Comparison of ENCODE assay signal across 18 cellular contexts in the genomic region with DNA sequence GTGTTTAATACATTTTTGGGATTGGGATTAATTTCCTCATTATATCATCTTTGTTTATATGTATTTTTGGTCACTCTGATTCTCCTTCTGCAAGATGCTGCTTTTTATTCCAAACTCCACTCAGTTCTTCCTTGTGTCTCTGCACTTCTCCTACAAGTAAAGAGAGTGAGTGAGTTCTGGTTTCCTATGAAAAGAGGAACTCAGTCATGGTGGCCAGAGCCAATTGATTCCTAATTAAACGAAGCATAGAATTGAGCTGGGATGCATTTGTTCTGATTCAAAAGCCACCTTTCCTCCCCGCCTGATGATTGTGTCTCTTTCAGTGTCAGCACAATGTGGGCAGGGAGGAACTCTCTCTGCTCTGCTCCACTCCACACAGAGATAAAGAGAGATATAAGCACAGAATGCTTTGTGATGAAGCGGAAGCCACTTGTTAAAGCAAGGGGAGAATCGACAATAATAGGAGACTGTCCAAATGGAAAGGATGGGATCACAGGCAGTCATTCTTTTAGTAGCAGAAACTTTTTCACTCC.
A peak's percentile ranks its signal among the peaks of the same experiment; 100 is the strongest.
DNase-seq lines count a peak whose midpoint lies in the region; ATAC-seq, FAIRE-seq and TF ChIP-seq lines count a peak whose summit lies in the region.
"Had no signal": no experiment of that assay in that cellular context is flagged by ENCODE, and none has a peak within 500 bp of the region (broad histone marks: within the 10 kb centered on the region; RNA-seq: fewer than 3 reads in every experiment).

No MANE protein-coding gene starts in this region.

- TF ChIP-seq CTCF in GM13977 (IDR thresholded peaks at IDR 0.05; ENCODE audit: extremely low read depth, insufficient read depth, missing control alignments): no peak

- H3K36me3 Mint-ChIP-seq in immature natural killer cell: no peaks in the 10 kb centered on the region
- H3K36me3 Mint-ChIP-seq: CD4-positive, alpha-beta memory T cell had no signal

- no peak overlapping the region for H3K4me3 Mint-ChIP-seq in immature natural killer cell
- H3K4me3 Mint-ChIP-seq: CD4-positive, alpha-beta memory T cell had no signal

- in situ Hi-C loops in GM13977 (cut with MboI; ENCODE audit: low pct_unique_long_range_greater_than_20kb, low sequenced_read_pairs, unreplicated experiment): no loop called here

- H3K4me1 Mint-ChIP-seq in immature natural killer cell: peaks cover 19 to 38% of the 10 kb centered on the region in 2 donors
- H3K4me1 Mint-ChIP-seq: CD4-positive, alpha-beta memory T cell had no signal

- TF ChIP-seq POLR2A in GM12891 (IDR thresholded peaks at IDR 0.05; ENCODE audit: low read depth, low read length): no peak

- peaks cover 0 to 2% (median 0%) of the 10 kb centered on the region in 6 donors for H3K9me3 Mint-ChIP-seq in immature natural killer cell

- no peak for DNase-seq in GM12891 (ENCODE audit: insufficient read length, low spot score)
- peak; percentile 43 for DNase-seq in MV-4-11 (lab: John Stamatoyannopoulos, UW)
- peak; percentile 9 for DNase-seq in UCSD-AML1 (lab: John Stamatoyannopoulos, UW; ENCODE audit: unreplicated experiment)
- no peak for DNase-seq in immature natural killer cell
- DNase-seq in NCI-H1417 (lab: John Stamatoyannopoulos, UW): no peak
- no peak for DNase-seq in NCI-H1048 (lab: John Stamatoyannopoulos, UW)
- no peak for DNase-seq in GM13977 (ENCODE audit: low spot score)
- DNase-seq: Calu3; CD4-positive, alpha-beta memory T cell; DMS79 treated with DMSO at 0.1 percent for 48 hours; IMR-90; NCI-H1092; NCI-H1694; NCI-H2227 treated with DMSO at 0.1 percent for 48 hours; NCI-H524; SHP77; SK-N-SH had no signal

- H3K27ac Mint-ChIP-seq in immature natural killer cell: peak overlapping the region in 4 of 6 donors; percentile 8 to 65 (median 47)
- H3K27ac Mint-ChIP-seq: CD4-positive, alpha-beta memory T cell had no signal

- peaks cover 0 to 2% (median 1%) of the 10 kb centered on the region in 3 donors for H3K27me3 Mint-ChIP-seq in immature natural killer cell (ENCODE audit: low read depth in 3 of 3)

- ATAC-seq in HG03521 (IDR thresholded peaks at IDR 0.05; ENCODE audit: unreplicated experiment): no peak

- FAIRE-seq in GM12891 (lab: Jason Lieb, UNC): no peak

TF ChIP-seq in GM12891, 5 proteins besides CTCF, POLR2A, EP300 and RAD21:
- TF ChIP-seq SPI1 (IDR thresholded peaks at IDR 0.05; ENCODE audit: low read depth, low read length) (peak; percentile 78), POU2F2 (IDR thresholded peaks at IDR 0.05; ENCODE audit: low read depth, low read length) (no peak), POLR2AphosphoS5 (IDR thresholded peaks at IDR 0.05; ENCODE audit: low read depth, low read length) (no peak), PAX5 (IDR thresholded peaks at IDR 0.05; ENCODE audit: insufficient read depth, low read length, severe bottlenecking) (no peak)

Comparison
In these comparisons a context has a peak if more than half of its experiments do, and no peak if none do; other contexts are left out.
1. DNase-seq: peak in MV-4-11 (single experiment) and UCSD-AML1 (single experiment); none in GM12891 (single experiment), immature natural killer cell (0 of 3), NCI-H1417 (0 of 3), NCI-H1048 (single experiment) and GM13977 (single experiment).